In genomic region chr4:93814722-93815121, GRCh38 we compare ENCODE assay signal across 19 cellular contexts. TPM values are rescaled to one million over a fixed set of nuclear protein-coding genes. Genes with fewer than 3 reads are reported as not detected.
DNase-seq lines count a peak whose midpoint lies in the region; ATAC-seq and TF ChIP-seq lines count a peak whose summit lies in the region.
"Had no signal": no experiment of that assay in that cellular context is flagged by ENCODE, and none has a peak within 500 bp of the region (broad histone marks: within the 10 kb centered on the region; RNA-seq: fewer than 3 reads in every experiment).

No MANE protein-coding gene starts in this region.

- peak overlapping the region in 2 of 10 experiments; percentile 2 to 14; a peak in 1 of 20 replicates for H3K4me3 ChIP-seq in BLaER1 treated with 17β-estradiol and CSF1 and Interleukin-3, amounts not matched to agents 10 nM and 100 nM
- H3K4me3 ChIP-seq in GM23338, result no peak overlapping the region
- H3K4me3 ChIP-seq in OCI-LY7 (ENCODE audit: low read depth, low read length, poor library complexity, severe bottlenecking), result no peak overlapping the region
- H3K4me3 ChIP-seq: gastrocnemius medialis, mucosa of descending colon had no signal

- H2AFZ ChIP-seq in GM23338 (peak overlapping the region; percentile 68), OCI-LY7 (ENCODE audit: low read length) (no peak overlapping the region)

- H3K36me3 ChIP-seq in BLaER1 treated with 17β-estradiol and CSF1 and Interleukin-3, amounts not matched to agents 10 nM and 100 nM, result no peaks in the 10 kb centered on the region
- no peaks in the 10 kb centered on the region for H3K36me3 ChIP-seq in GM23338 (ENCODE audit: insufficient read depth)
- no peaks in the 10 kb centered on the region for H3K36me3 ChIP-seq in OCI-LY7 (ENCODE audit: insufficient read depth, low read length)
- H3K36me3 ChIP-seq: gastrocnemius medialis had no signal

- peak overlapping the region in 10 of 11 experiments; percentile 12 to 84 (median 56); a peak in 19 of 22 replicates for H3K4me2 ChIP-seq in BLaER1 treated with 17β-estradiol and CSF1 and Interleukin-3, amounts not matched to agents 10 nM and 100 nM
- peak overlapping the region; percentile 24 for H3K4me2 ChIP-seq in GM23338
- H3K4me2 ChIP-seq in OCI-LY7 (ENCODE audit: low read length), result no peak overlapping the region

- POLR2A ChIA-PET in OCI-LY7 (lab: Charles Lee), result no interaction called here

- CTCF ChIA-PET in OCI-LY7 (lab: Charles Lee; ENCODE audit: unreplicated experiment), result no interaction called here

- H3K9me3 ChIP-seq in BLaER1 treated with 17β-estradiol and CSF1 and Interleukin-3, amounts not matched to agents 10 nM and 100 nM (replicated peaks in 1 of 11), result peaks cover 0 to 9% (median 0%) of the 10 kb centered on the region in 11 experiments; a peak in 5 of 22 replicates
- no peaks in the 10 kb centered on the region for H3K9me3 ChIP-seq in OCI-LY7 (ENCODE audit: low read length)
- H3K9me3 ChIP-seq: gastrocnemius medialis, mucosa of descending colon had no signal

- peaks cover 4 to 26% (median 10%) of the 10 kb centered on the region in 10 experiments; a peak in 15 of 20 replicates for H3K4me1 ChIP-seq in BLaER1 treated with 17β-estradiol and CSF1 and Interleukin-3, amounts not matched to agents 10 nM and 100 nM
- H3K4me1 ChIP-seq in GM23338 (ENCODE audit: insufficient read depth) (peaks cover 25% of the 10 kb centered on the region), OCI-LY7 (ENCODE audit: insufficient read depth, low read length, poor library complexity, severe bottlenecking) (no peaks in the 10 kb centered on the region)
- H3K4me1 ChIP-seq: gastrocnemius medialis had no signal

- H4K20me1 ChIP-seq in BLaER1 treated with 17β-estradiol and CSF1 and Interleukin-3, amounts not matched to agents 10 nM and 100 nM, result no peaks in the 10 kb centered on the region
- H4K20me1 ChIP-seq in GM23338 (replicated peaks; ENCODE audit: insufficient read depth) (no peaks in the 10 kb centered on the region), OCI-LY7 (ENCODE audit: insufficient read depth, low read length) (no peaks in the 10 kb centered on the region)

- DNase-seq in GM23338 (ENCODE audit: low spot score) (peak; percentile 41), OCI-LY7 (ENCODE audit: low spot score) (peak; percentile 11), head of caudate nucleus (peak in 23 of 42 donors; percentile 13 to 66 (median 40)), NCI-H526 (lab: John Stamatoyannopoulos, UW) (no peak), COR-L47 (lab: John Stamatoyannopoulos, UW) (no peak), NCI-H1436 (lab: John Stamatoyannopoulos, UW) (no peak)
- DNase-seq: activated CD4-positive, alpha-beta T cell treated with anti-CD3 and anti-CD28 coated beads, Interleukin-2, amount 50 U/mL, for 48 hours; DMS153; immature natural killer cell; NCI-H146; NCI-H510A; T1000 had no signal

- no peak overlapping the region for H3K27ac Mint-ChIP-seq in GM23338
- H3K27ac Mint-ChIP-seq: immature natural killer cell had no signal

- H3K27me3 Mint-ChIP-seq in GM23338 (ENCODE audit: insufficient read depth, low read depth, poor library complexity), result no peaks in the 10 kb centered on the region

- peaks cover under 1% of the 10 kb centered on the region; the same call in 1 of the 2 replicates for H3K9me2 ChIP-seq in GM23338 (ENCODE audit: insufficient read depth)
- no peaks in the 10 kb centered on the region for H3K9me2 ChIP-seq in OCI-LY7 (ENCODE audit: insufficient read depth, low read length)

- H3K27ac ChIP-seq in BLaER1 treated with 17β-estradiol and CSF1 and Interleukin-3, amounts not matched to agents 10 nM and 100 nM, result peak overlapping the region in 7 of 11 experiments; percentile 24 to 70 (median 50); a peak in 9 of 22 replicates
- no peak overlapping the region for H3K27ac ChIP-seq in GM23338 (ENCODE audit: low read depth)
- no peak overlapping the region for H3K27ac ChIP-seq in OCI-LY7 (ENCODE audit: low read depth, low read length, poor library complexity, severe bottlenecking)
- H3K27ac ChIP-seq: gastrocnemius medialis had no signal

- peaks cover 16% of the 10 kb centered on the region for H3K4me1 Mint-ChIP-seq in GM23338
- H3K4me1 Mint-ChIP-seq: immature natural killer cell had no signal

- no peak overlapping the region for H3K9ac ChIP-seq in BLaER1 treated with 17β-estradiol and CSF1 and Interleukin-3, amounts not matched to agents 10 nM and 100 nM

- intact Hi-C loops in OCI-LY7 (cut with micrococcal nuclease; ENCODE audit: unreplicated experiment) (no loop called here), head of caudate nucleus (cut with DNase I) (no loop called here)

- H3F3A ChIP-seq in GM23338 (replicated peaks; ENCODE audit: low read depth), result no peaks in the 10 kb centered on the region

- H3K27me3 ChIP-seq in BLaER1 treated with 17β-estradiol and CSF1 and Interleukin-3, amounts not matched to agents 10 nM and 100 nM, result no peaks in the 10 kb centered on the region
- H3K27me3 ChIP-seq in GM23338 (ENCODE audit: insufficient read depth), result no peaks in the 10 kb centered on the region
- H3K27me3 ChIP-seq: gastrocnemius medialis had no signal

- no peaks in the 10 kb centered on the region for H3K9me3 Mint-ChIP-seq in GM23338

- TF ChIP-seq CTCF in GM23338 (conservative IDR thresholded peaks at IDR 0.05; ENCODE audit: low read depth in 2 of 2) (no peak), OCI-LY7 (conservative IDR thresholded peaks at IDR 0.05; ENCODE audit: low read length) (no peak)

- H3K4me3 Mint-ChIP-seq in GM23338, result no peak overlapping the region
- H3K4me3 Mint-ChIP-seq: immature natural killer cell had no signal

- peak; percentile 48; the same call in 2 of the 3 replicates for ATAC-seq in GM23338
- no peak for ATAC-seq in GM21529 (IDR thresholded peaks at IDR 0.05; ENCODE audit: unreplicated experiment)
- ATAC-seq: gastrocnemius medialis, mucosa of descending colon had no signal

- H3K36me3 Mint-ChIP-seq in GM23338 (ENCODE audit: low read depth), result no peaks in the 10 kb centered on the region
- H3K36me3 Mint-ChIP-seq: immature natural killer cell had no signal

- BruUV-seq in OCI-LY7 (replicated peaks; lab: Mats Ljungman, UMichigan), result no TSS peak

- H3K79me2 ChIP-seq in GM23338 (replicated peaks; ENCODE audit: insufficient read depth) (no peaks in the 10 kb centered on the region), OCI-LY7 (ENCODE audit: insufficient read depth, low read depth, low read length) (no peaks in the 10 kb centered on the region)

TF ChIP-seq in GM23338, 12 proteins besides CTCF, POLR2A, EP300 and RAD21:
- no peak for TF ChIP-seq JUNB (IDR thresholded peaks at IDR 0.05; ENCODE audit: unreplicated experiment)
- no peak for TF ChIP-seq STAT1 (IDR thresholded peaks at IDR 0.05; ENCODE audit: unreplicated experiment)
- no peak for TF ChIP-seq CREB1 (CRISPR knock-in tag; IDR thresholded peaks at IDR 0.05; ENCODE audit: low read depth)
- TF ChIP-seq ZNF331 (CRISPR knock-in tag; IDR thresholded peaks at IDR 0.05; ENCODE audit: low read depth), result no peak
- no peak for TF ChIP-seq REST (IDR thresholded peaks at IDR 0.05; ENCODE audit: unreplicated experiment)
- TF ChIP-seq ETS1 (IDR thresholded peaks at IDR 0.05), result 0 out of 2 replicates have a peak, but pooled peaks have one; percentile 9
- no peak for TF ChIP-seq POLR2AphosphoS5 (IDR thresholded peaks at IDR 0.05; ENCODE audit: low read depth)
- TF ChIP-seq EZH2 (IDR thresholded peaks at IDR 0.05; ENCODE audit: low read depth, unreplicated experiment), result no peak

RNA-seq across cellular contexts. Expression of gene ATOH1, which starts 13.8 kb away (rescaled TPM):
- 0.27 and 0.69 TPM in 2 replicates for total RNA-seq in GM23338 (2014; rRNA removed; shearing (Covaris generic))
- polyA plus RNA-seq in GM23338 (2016; fragmentation: Nextera tagmentation; extraction: Ambion mirVana), result 0.24 and 0.97 TPM in 2 replicates
- total RNA-seq in OCI-LY7 (2014; rRNA removed; shearing (Covaris generic)), result not detected in 2 replicates
- not detected in 2 replicates for total RNA-seq in OCI-LY7 (2022)
- total RNA-seq: chondrocyte, endothelial cell of umbilical vein, osteoblast had no signal
- polyA plus RNA-seq: endothelial cell of umbilical vein, immature natural killer cell had no signal

Comparison
In these comparisons a context has a peak if more than half of its experiments do, and no peak if none do; other contexts are left out.
1. H3K27ac ChIP-seq: peak in BLaER1 treated with 17β-estradiol and CSF1 and Interleukin-3, amounts not matched to agents 10 nM and 100 nM (7 of 11); none in GM23338 (single experiment) and OCI-LY7 (single experiment).
2. DNase-seq: peak in GM23338 (single experiment), OCI-LY7 (single experiment) and head of caudate nucleus (23 of 42); none in NCI-H526 (0 of 2), COR-L47 (single experiment) and NCI-H1436 (single experiment).